In genomic region chr16:84294196-84295142, GRCh38 we compare ENCODE assay signal across 8 cellular contexts. TPM values are rescaled to one million over a fixed set of nuclear protein-coding genes. Genes with fewer than 3 reads are reported as not detected.
DNase-seq lines count a peak whose midpoint lies in the region; ATAC-seq and TF ChIP-seq lines count a peak whose summit lies in the region.

A gene with protein sequence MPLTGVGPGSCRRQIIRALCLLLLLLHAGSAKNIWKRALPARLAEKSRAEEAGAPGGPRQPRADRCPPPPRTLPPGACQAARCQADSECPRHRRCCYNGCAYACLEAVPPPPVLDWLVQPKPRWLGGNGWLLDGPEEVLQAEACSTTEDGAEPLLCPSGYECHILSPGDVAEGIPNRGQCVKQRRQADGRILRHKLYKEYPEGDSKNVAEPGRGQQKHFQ (plus strand): TSS chr16:84294878. CDS start chr16:84294972, 94 bp downstream.

- no peak within 1 kb of the TSS for H3K27ac Mint-ChIP-seq in activated T-cell treated with anti-CD3 and anti-CD28 coated beads, Interleukin-2, amount 50 U/mL, for 24 hours

- H3K27me3 Mint-ChIP-seq in activated T-cell treated with anti-CD3 and anti-CD28 coated beads, Interleukin-2, amount 50 U/mL, for 24 hours = peaks cover 69% of the 10 kb centered on the region

- TF ChIP-seq CTCF in Peyer's patch (IDR thresholded peaks at IDR 0.05) (no peak), omental fat pad (IDR thresholded peaks at IDR 0.05) (no peak)

- H3K4me1 Mint-ChIP-seq in activated T-cell treated with anti-CD3 and anti-CD28 coated beads, Interleukin-2, amount 50 U/mL, for 24 hours (ENCODE audit: low read depth) = peaks cover 8% of the 10 kb centered on the region

- intact Hi-C loops in head of caudate nucleus (cut with DNase I) = no loop called here

- peak; percentile 22 for ATAC-seq in omental fat pad (ENCODE audit: low FRiP score)

- H3K4me3 ChIP-seq in Peyer's patch = peak within 1 kb of the TSS in 2 of 4 donors; percentile 11 to 31

- DNase-seq in Ammon's horn (ENCODE audit: low spot score) = peak; percentile 43
- DNase-seq in Peyer's patch = no peak
- DNase-seq in head of caudate nucleus = peak in 32 of 42 donors; percentile 17 to 73 (median 42)
- no peak for DNase-seq in omental fat pad (ENCODE audit: low spot score)
- no peak for DNase-seq in NCI-H2196 treated with DMSO at 0.1 percent for 48 hours (lab: John Stamatoyannopoulos, UW; ENCODE audit: unreplicated experiment)
- no peak for DNase-seq in GM19238 (ENCODE audit: insufficient read length, low spot score)
- DNase-seq in activated T-cell treated with anti-CD3 and anti-CD28 coated beads, Interleukin-2, amount 50 U/mL, for 24 hours = no peak
- DNase-seq in central memory CD4-positive, alpha-beta T cell = no peak

- H3K4me3 Mint-ChIP-seq in activated T-cell treated with anti-CD3 and anti-CD28 coated beads, Interleukin-2, amount 50 U/mL, for 24 hours = no peak within 1 kb of the TSS

- no peaks in the 10 kb centered on the region for H3K36me3 ChIP-seq in Peyer's patch

- H3K36me3 Mint-ChIP-seq in activated T-cell treated with anti-CD3 and anti-CD28 coated beads, Interleukin-2, amount 50 U/mL, for 24 hours (ENCODE audit: low read depth) = no peaks in the 10 kb centered on the region

- H3K9me3 ChIP-seq in Peyer's patch = no peaks in the 10 kb centered on the region

- H3K27me3 ChIP-seq in Peyer's patch = no peaks in the 10 kb centered on the region

- peaks cover 0 to 10% (median 0%) of the 10 kb centered on the region in 4 donors for H3K4me1 ChIP-seq in Peyer's patch

- H3K27ac ChIP-seq in Peyer's patch = peak within 1 kb of the TSS; percentile 21 to 74 (median 52)

- TF ChIP-seq POLR2A in Peyer's patch (IDR thresholded peaks at IDR 0.05) = no peak

- H3K9me3 Mint-ChIP-seq in activated T-cell treated with anti-CD3 and anti-CD28 coated beads, Interleukin-2, amount 50 U/mL, for 24 hours = no peaks in the 10 kb centered on the region

RNA-seq across cellular contexts. Expression of the gene that starts here (rescaled TPM):
- total RNA-seq in Peyer's patch = 10 to 100 TPM in 2 of 4 donors, 1 to 10 TPM in 2; 1.9 to 35.5 (median 10.1) TPM
- 1 to 10 TPM in 3 of 4 donors, under 1 TPM in 1; 0.36 to 4.7 (median 2.5) TPM for total RNA-seq in omental fat pad

Comparison
In these comparisons a context has a peak if more than half of its experiments do, and no peak if none do; other contexts are left out.
1. DNase-seq: peak in Ammon's horn (single experiment) and head of caudate nucleus (32 of 42); none in Peyer's patch (0 of 3), omental fat pad (single experiment), NCI-H2196 treated with DMSO at 0.1 percent for 48 hours (single experiment), GM19238 (single experiment), activated T-cell treated with anti-CD3 and anti-CD28 coated beads, Interleukin-2, amount 50 U/mL, for 24 hours (single experiment) and central memory CD4-positive, alpha-beta T cell (single experiment).